27 cellular contexts compared by ENCODE assay signal in genomic region chr20:23273776-23274175, GRCh38.
"Had no signal": no experiment of that assay in that cellular context is flagged by ENCODE, and none has a peak within 500 bp of the region (broad histone marks: within the 10 kb centered on the region; RNA-seq: fewer than 3 reads in every experiment).

No MANE protein-coding gene starts in this region.

- H3K36me3 ChIP-seq: neutrophil, pancreas, prostate gland, right atrium auricular region, right lobe of liver, sigmoid colon, suprapubic skin, tibial artery, upper lobe of left lung, uterus had no signal

- H3K9me3 ChIP-seq: neutrophil, pancreas, prostate gland, right atrium auricular region, right lobe of liver, sigmoid colon, suprapubic skin, testis, tibial artery, uterus had no signal

- H3K4me3 ChIP-seq: pancreas, prostate gland, right atrium auricular region, right lobe of liver, sigmoid colon, suprapubic skin, testis, tibial artery, upper lobe of left lung, uterus had no signal

- H3K4me1 ChIP-seq: pancreas, prostate gland, right lobe of liver, sigmoid colon, suprapubic skin, testis, uterus had no signal

- DNase-seq: naive B cell; naive thymus-derived CD8-positive, alpha-beta T cell; nephron progenitor cell; nucleus accumbens; pancreas; retina; right lobe of liver; sigmoid colon; small intestine; stimulated activated CD4-positive, alpha-beta T cell treated with anti-CD3 and anti-CD28 coated beads, Interleukin-12 subunit alpha, Interleukin-12 subunit beta, amount 100 ng/mL, for 4 hours; stimulated activated CD4-positive, alpha-beta T cell treated with anti-CD3 and anti-CD28 coated beads, Interleukin-1b, Interleukin-23, amount 100 ng/mL, for 48 hours; stimulated activated CD4-positive, alpha-beta T cell treated with anti-CD3 and anti-CD28 coated beads, Interleukin-4, amount 100 ng/mL, for 1 hour; stimulated activated CD4-positive, alpha-beta T cell treated with anti-CD3 and anti-CD28 coated beads, Interleukin-4, amount 100 ng/mL, for 4 hours; stimulated activated CD8-positive, alpha-beta memory T cell treated with anti-CD3 and anti-CD28 coated beads, Interleukin-4, amount 100 ng/mL, for 48 hours; stimulated activated naive CD4-positive, alpha-beta T cell; stimulated activated naive CD8-positive, alpha-beta T cell treated with anti-CD3 and anti-CD28 coated beads, Interleukin-15, amount 100 ng/mL, for 72 hours; stimulated activated naive CD8-positive, alpha-beta T cell treated with anti-CD3 and anti-CD28 coated beads, Interleukin-15, Interleukin-2, amounts not matched to agents 100 U/mL and 50 U/mL, for 24 hours; substantia nigra; testis; trophoblast cell; upper lobe of left lung; uterus had no signal

- H3K27me3 ChIP-seq: neutrophil, pancreas, right atrium auricular region, right lobe of liver, sigmoid colon, suprapubic skin, testis, tibial artery, upper lobe of left lung, uterus had no signal

- H3K27ac ChIP-seq: neutrophil, pancreas, prostate gland, right atrium auricular region, right lobe of liver, sigmoid colon, suprapubic skin, testis, tibial artery, upper lobe of left lung, uterus had no signal
